16 cellular contexts compared by ENCODE assay signal in the genomic region with DNA sequence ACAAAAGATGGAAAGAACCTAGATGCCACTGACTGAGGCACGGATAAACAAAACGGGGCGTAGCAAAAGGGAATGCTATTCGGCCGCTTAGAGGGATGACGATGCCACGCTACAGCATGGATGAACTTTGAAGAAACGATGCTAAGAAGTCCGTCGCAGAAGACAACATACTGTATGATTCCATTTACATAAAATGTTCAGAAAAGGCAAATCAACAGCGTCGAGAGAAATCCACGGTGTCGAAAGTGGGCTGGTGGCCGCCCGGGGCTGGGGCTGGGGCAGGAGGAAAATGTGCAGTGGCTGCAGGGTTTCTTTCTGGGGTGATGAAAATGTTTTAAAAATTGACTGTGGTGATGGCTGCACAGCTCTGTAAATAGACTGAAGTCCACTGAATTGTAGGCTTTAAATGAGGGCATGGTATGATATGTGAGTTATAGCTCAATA. TPM values are rescaled to one million over a fixed set of nuclear protein-coding genes. Genes with fewer than 3 reads are reported as not detected.
DNase-seq lines count a peak whose midpoint lies in the region; ATAC-seq and TF ChIP-seq lines count a peak whose summit lies in the region.
"Had no signal": no experiment of that assay in that cellular context is flagged by ENCODE, and none has a peak within 500 bp of the region (broad histone marks: within the 10 kb centered on the region; RNA-seq: fewer than 3 reads in every experiment).

No MANE protein-coding gene starts in this region.

- peak overlapping the region; percentile 87 for H3K18ac ChIP-seq in trophoblast cell (ENCODE audit: low read length)

- H3K79me2 ChIP-seq in trophoblast cell (ENCODE audit: control insufficient read depth, insufficient read depth, low read length, poor library complexity) = peaks cover 46% of the 10 kb centered on the region

- ATAC-seq in RWPE2 (ENCODE audit: low read depth) (no peak), foreskin keratinocyte (no peak), GM18520 (IDR thresholded peaks at IDR 0.05; ENCODE audit: unreplicated experiment) (no peak)

- H4K91ac ChIP-seq in trophoblast cell (ENCODE audit: low read depth, low read length) = peak overlapping the region; percentile 88

- H3K4me3 ChIP-seq in BLaER1 treated with 17β-estradiol and CSF1 and Interleukin-3, amounts not matched to agents 10 nM and 100 nM = no peak overlapping the region
- H3K4me3 ChIP-seq in RWPE2 (ENCODE audit: severe bottlenecking) = no peak overlapping the region
- no peak overlapping the region for H3K4me3 ChIP-seq in trophoblast cell (ENCODE audit: low read depth, low read length)

- peak overlapping the region; percentile 32 for H4K12ac ChIP-seq in trophoblast cell (ENCODE audit: low read depth, low read length)

- H3K4me1 ChIP-seq in BLaER1 treated with 17β-estradiol and CSF1 and Interleukin-3, amounts not matched to agents 10 nM and 100 nM = peaks cover 58 to 100% (median 95%) of the 10 kb centered on the region in 10 experiments
- H3K4me1 ChIP-seq in RWPE2 (ENCODE audit: insufficient read depth, poor library complexity, severe bottlenecking) (peaks cover 44% of the 10 kb centered on the region), foreskin keratinocyte (peaks cover 36% of the 10 kb centered on the region), trophoblast cell (ENCODE audit: control insufficient read depth in 1 of 2, insufficient read depth in 2 of 2, low read length in 2 of 2) (peaks cover 56 to 59% of the 10 kb centered on the region in 2 experiments)
- H3K4me1 ChIP-seq: parathyroid adenoma had no signal

- peak overlapping the region; percentile 54 for H4K8ac ChIP-seq in trophoblast cell (ENCODE audit: low read depth, low read length)

- no peaks in the 10 kb centered on the region; a peak in 1 of 22 replicates for H3K27me3 ChIP-seq in BLaER1 treated with 17β-estradiol and CSF1 and Interleukin-3, amounts not matched to agents 10 nM and 100 nM
- no peaks in the 10 kb centered on the region for H3K27me3 ChIP-seq in RWPE2 (ENCODE audit: insufficient read depth, poor library complexity, severe bottlenecking)
- no peaks in the 10 kb centered on the region for H3K27me3 ChIP-seq in foreskin keratinocyte
- H3K27me3 ChIP-seq in trophoblast cell (ENCODE audit: insufficient read depth, low read length) = no peaks in the 10 kb centered on the region

- no peak overlapping the region for H3K9ac ChIP-seq in BLaER1 treated with 17β-estradiol and CSF1 and Interleukin-3, amounts not matched to agents 10 nM and 100 nM
- no peak overlapping the region for H3K9ac ChIP-seq in trophoblast cell (ENCODE audit: low read length)
- H3K9ac ChIP-seq: parathyroid adenoma had no signal

- peaks cover 0 to 25% (median 4%) of the 10 kb centered on the region in 11 experiments; a peak in 3 of 22 replicates for H3K36me3 ChIP-seq in BLaER1 treated with 17β-estradiol and CSF1 and Interleukin-3, amounts not matched to agents 10 nM and 100 nM
- peaks cover 3% of the 10 kb centered on the region; the same call in 1 of the 2 replicates for H3K36me3 ChIP-seq in RWPE2 (ENCODE audit: low read depth)
- H3K36me3 ChIP-seq in trophoblast cell (ENCODE audit: control insufficient read depth in 1 of 2, insufficient read depth in 2 of 2, low read length in 2 of 2) = peaks cover 0 to 6% of the 10 kb centered on the region in 2 experiments

- peak overlapping the region; percentile 51 to 98 (median 73); a peak in 13 of 22 replicates for H3K4me2 ChIP-seq in BLaER1 treated with 17β-estradiol and CSF1 and Interleukin-3, amounts not matched to agents 10 nM and 100 nM
- H3K4me2 ChIP-seq in trophoblast cell (ENCODE audit: low read length) = no peak overlapping the region

- no peak overlapping the region for H2AFZ ChIP-seq in trophoblast cell (ENCODE audit: insufficient read depth, low read length, poor library complexity)
- H2AFZ ChIP-seq: parathyroid adenoma had no signal

- H3K27ac ChIP-seq in BLaER1 treated with 17β-estradiol and CSF1 and Interleukin-3, amounts not matched to agents 10 nM and 100 nM = peak overlapping the region in 4 of 11 experiments; percentile 28 to 65 (median 60); a peak in 3 of 22 replicates
- H3K27ac ChIP-seq in RWPE2 (ENCODE audit: poor library complexity, severe bottlenecking) (peak overlapping the region; percentile 99), foreskin keratinocyte (peak overlapping the region; percentile 77), trophoblast cell (ENCODE audit: low read depth, low read length) (peak overlapping the region; percentile 83)
- H3K27ac ChIP-seq: parathyroid adenoma had no signal

- H2BK120ac ChIP-seq in trophoblast cell (ENCODE audit: insufficient read depth, low read length, poor library complexity) = peak overlapping the region; percentile 79

- TF ChIP-seq CTCF in RWPE2 (IDR thresholded peaks at IDR 0.05; ENCODE audit: poor library complexity, severe bottlenecking) (no peak), foreskin keratinocyte (conservative IDR thresholded peaks at IDR 0.05) (no peak)

- H3K4ac ChIP-seq in trophoblast cell (ENCODE audit: low read depth, low read length) = peak overlapping the region; percentile 97

- H3K14ac ChIP-seq in trophoblast cell (ENCODE audit: low read length) = peak overlapping the region; percentile 68

- peaks cover 46% of the 10 kb centered on the region for H3K79me1 ChIP-seq in trophoblast cell (ENCODE audit: low read length)

- DNase-seq in RWPE2 (ENCODE audit: low spot score) (no peak), foreskin keratinocyte (no peak), trophoblast cell (peak; percentile 75 to 88), SHP77 treated with DMSO at 0.1 percent for 48 hours (lab: John Stamatoyannopoulos, UW) (no peak), C1 segment of cervical spinal cord (lab: John Stamatoyannopoulos, UW) (no peak), NCI-H526 (lab: John Stamatoyannopoulos, UW) (no peak)
- DNase-seq: activated CD4-positive, alpha-beta memory T cell treated with anti-CD3 and anti-CD28 coated beads, Interleukin-2, amount 10 ng/mL, durations not matched to agents 7 days and 5 days; activated gamma-delta T cell; DND-41; hippocampal formation; NCI-H1436; NCI-H510A; stimulated activated CD4-positive, alpha-beta T cell treated with anti-CD3 and anti-CD28 coated beads, Interleukin-2, amount 100 ng/mL, for 24 hours had no signal

- H2AK5ac ChIP-seq in trophoblast cell (ENCODE audit: low read length) = peak overlapping the region; percentile 69

- H3K23ac ChIP-seq in trophoblast cell (ENCODE audit: low read length) = no peak overlapping the region

- WGBS in trophoblast cell (ENCODE audit: extremely low coverage, insufficient coverage, insufficient read length) = no CpG with 5 or more reads among the region's 16 CpGs

- no peaks in the 10 kb centered on the region for H3K9me3 ChIP-seq in BLaER1 treated with 17β-estradiol and CSF1 and Interleukin-3, amounts not matched to agents 10 nM and 100 nM (replicated peaks in 1 of 11)
- H3K9me3 ChIP-seq in RWPE2 (ENCODE audit: severe bottlenecking) (no peaks in the 10 kb centered on the region), trophoblast cell (ENCODE audit: insufficient read depth, low read depth, low read length) (no peaks in the 10 kb centered on the region)

- H2BK12ac ChIP-seq in trophoblast cell (ENCODE audit: low read length) = peak overlapping the region; percentile 84

- H2BK5ac ChIP-seq in trophoblast cell (ENCODE audit: low read depth, low read length, poor library complexity) = peak overlapping the region; percentile 84

- peaks cover 31 to 89% (median 64%) of the 10 kb centered on the region in 11 experiments; a peak in 17 of 22 replicates for H4K20me1 ChIP-seq in BLaER1 treated with 17β-estradiol and CSF1 and Interleukin-3, amounts not matched to agents 10 nM and 100 nM

RNA-seq across cellular contexts. Expression of gene GNA12, which starts 24.1 kb away (rescaled TPM):
- 25.1 and 27.7 TPM in 2 replicates for total RNA-seq in foreskin keratinocyte
- polyA plus RNA-seq in foreskin keratinocyte = 20.2 and 22.5 TPM in 2 replicates
- 166 and 173 TPM in 2 replicates for polyA plus RNA-seq in trophoblast cell (2013)

Comparison
In these comparisons a context has a peak if more than half of its experiments do, and no peak if none do; other contexts are left out.
1. DNase-seq: peak in trophoblast cell (2 of 2); none in RWPE2 (single experiment), foreskin keratinocyte (0 of 2), SHP77 treated with DMSO at 0.1 percent for 48 hours (single experiment), C1 segment of cervical spinal cord (0 of 14) and NCI-H526 (0 of 2).